In the genomic region with DNA sequence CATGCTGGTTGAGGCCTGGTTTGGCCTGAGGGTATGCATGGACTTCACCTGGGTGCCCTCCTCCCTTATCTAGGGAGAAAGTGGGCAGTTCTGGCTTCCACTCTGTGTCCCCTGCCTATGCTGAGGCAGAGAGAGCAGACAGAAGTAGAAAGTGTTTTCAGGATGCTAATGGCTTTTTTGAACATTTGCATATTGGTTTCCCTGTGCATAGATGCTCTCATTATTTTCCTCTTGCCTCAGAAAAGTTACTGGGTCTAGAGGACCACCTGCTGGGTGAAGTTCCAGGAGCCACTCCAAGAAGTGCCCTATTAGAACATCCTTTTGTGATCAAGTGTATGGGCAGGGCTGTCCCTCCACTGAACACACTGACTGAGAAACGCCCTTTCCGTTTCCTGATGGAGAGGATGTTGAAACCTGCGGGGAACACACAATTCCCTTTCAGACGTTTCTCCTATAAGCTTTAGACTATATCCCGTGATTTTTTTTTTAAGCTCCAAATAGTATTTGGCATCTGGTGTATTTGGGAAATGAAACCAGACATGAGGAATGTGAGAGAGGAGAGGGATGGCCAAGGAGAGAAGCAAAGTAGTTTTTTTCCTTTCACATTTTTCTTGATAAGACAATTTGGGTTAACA, we compare ENCODE assay signal across 9 cellular contexts.
DNase-seq lines count a peak whose midpoint lies in the region; ATAC-seq and TF ChIP-seq lines count a peak whose summit lies in the region.
"Had no signal": no experiment of that assay in that cellular context is flagged by ENCODE, and none has a peak within 500 bp of the region (broad histone marks: within the 10 kb centered on the region; RNA-seq: fewer than 3 reads in every experiment).

No MANE protein-coding gene starts in this region.

- peak overlapping the region; percentile 82 for H3K27ac Mint-ChIP-seq in HFFc6
- no peak overlapping the region for H3K27ac Mint-ChIP-seq in WTC11
- H3K27ac Mint-ChIP-seq: neural progenitor cell had no signal

- H3K4me3 Mint-ChIP-seq in HFFc6 (no peak overlapping the region), WTC11 (no peak overlapping the region)
- H3K4me3 Mint-ChIP-seq: neural progenitor cell had no signal

- H3K36me3 Mint-ChIP-seq in HFFc6 (ENCODE audit: low read depth) (no peaks in the 10 kb centered on the region), WTC11 (no peaks in the 10 kb centered on the region)

- H3K4me1 ChIP-seq in A673 (ENCODE audit: insufficient read depth, low read length, poor library complexity, severe bottlenecking): peaks cover 9% of the 10 kb centered on the region
- peaks cover 0 to 16% (median 7%) of the 10 kb centered on the region in 4 donors for H3K4me1 ChIP-seq in right lobe of liver

- no peak for TF ChIP-seq CTCF in A673 (conservative IDR thresholded peaks at IDR 0.05; ENCODE audit: low read depth, low read length)
- no peak for TF ChIP-seq CTCF in HFFc6 (IDR thresholded peaks at IDR 0.05)
- no peak for TF ChIP-seq CTCF in WTC11 (IDR thresholded peaks at IDR 0.05)
- no peak for TF ChIP-seq CTCF in right lobe of liver (IDR thresholded peaks at IDR 0.05)

- POLR2A ChIA-PET in A673 (lab: Charles Lee; ENCODE audit: low non-redundant PET) (interaction anchor here (0.6 kb wide), 1 partner anchor 125 kb away, joined by 8 read pairs; no protein-coding TSS in a partner anchor), WTC11 (lab: Charles Lee) (no interaction called here)

- intact Hi-C loops in A673 (cut with micrococcal nuclease; ENCODE audit: unreplicated experiment) (no loop called here), right lobe of liver (cut with DNase I) (no loop called here)

- ATAC-seq in WTC11: peak; percentile 30
- peak; percentile 51 to 69 (median 57) for ATAC-seq in right lobe of liver

- DNase-seq in A673 (ENCODE audit: low spot score) (peak; percentile 23), HFFc6 (no peak), WTC11 (ENCODE audit: low spot score) (no peak), right lobe of liver (no peak), 8988T (no peak), ACHN (no peak), AML-193 (lab: John Stamatoyannopoulos, UW) (no peak), KBM-7 (no peak)

- CTCF ChIA-PET in A673 (lab: Charles Lee): no interaction called here
- CTCF ChIA-PET in WTC11 (lab: Charles Lee): interaction anchor here (1.2 kb wide), 1 partner anchor 8 kb away, joined by 4 read pairs; no protein-coding TSS in a partner anchor

- H3K4me1 Mint-ChIP-seq in HFFc6 (ENCODE audit: low read depth) (peaks cover 42% of the 10 kb centered on the region), WTC11 (peaks cover 27% of the 10 kb centered on the region)

- H3K27me3 ChIP-seq in A673 (replicated peaks; ENCODE audit: insufficient read depth, low read depth, low read length, poor library complexity) (no peaks in the 10 kb centered on the region), right lobe of liver (no peaks in the 10 kb centered on the region)
- H3K27me3 ChIP-seq: neural progenitor cell had no signal

- H3K27me3 Mint-ChIP-seq in HFFc6 (ENCODE audit: insufficient read depth): no peaks in the 10 kb centered on the region
- H3K27me3 Mint-ChIP-seq in WTC11 (ENCODE audit: low read depth): no peaks in the 10 kb centered on the region

- H3K4me3 ChIP-seq in A673 (ENCODE audit: low read depth, low read length, poor library complexity, severe bottlenecking) (no peak overlapping the region), right lobe of liver (no peak overlapping the region)
- H3K4me3 ChIP-seq: neural progenitor cell had no signal

- H3K27ac ChIP-seq in A673 (ENCODE audit: low read depth, low read length, poor library complexity, severe bottlenecking) (no peak overlapping the region), right lobe of liver (peak overlapping the region; percentile 12 to 60 (median 25))
- H3K27ac ChIP-seq: neural progenitor cell had no signal

- H3K9me3 Mint-ChIP-seq in HFFc6 (no peaks in the 10 kb centered on the region), WTC11 (peaks cover 8% of the 10 kb centered on the region; the same call in 1 of the 2 replicates)
- H3K9me3 Mint-ChIP-seq: neural progenitor cell had no signal

- WGBS in right lobe of liver (ENCODE audit: insufficient coverage, low coverage, low lambda C conversion rate, missing lambda C conversion rate): 62% methylated on average over 5 of the region's 5 CpGs

- no peaks in the 10 kb centered on the region for H3K36me3 ChIP-seq in A673 (ENCODE audit: insufficient read depth, low read length, poor library complexity, severe bottlenecking)
- no peaks in the 10 kb centered on the region for H3K36me3 ChIP-seq in right lobe of liver
- H3K36me3 ChIP-seq: neural progenitor cell had no signal

- BruUV-seq in A673 (replicated peaks; lab: Mats Ljungman, UMichigan): no TSS peak

- H3K9me3 ChIP-seq in A673 (ENCODE audit: low read depth, low read length, poor library complexity, severe bottlenecking): no peaks in the 10 kb centered on the region
- no peaks in the 10 kb centered on the region for H3K9me3 ChIP-seq in right lobe of liver

- TF ChIP-seq POLR2A in right lobe of liver (IDR thresholded peaks at IDR 0.05): no peak

- in situ Hi-C loops in ACHN (cut with HindIII; ENCODE audit: low pct_ligation_motif_present, low pct_unique_long_range_greater_than_20kb, low sequenced_read_pairs): no loop called here
- in situ Hi-C loops in KBM-7 (cut with MboI; ENCODE audit: low pct_unique_long_range_greater_than_20kb, low sequenced_read_pairs): no loop called here

TF ChIP-seq in WTC11, 78 proteins besides CTCF, POLR2A, EP300 and RAD21:
- TF ChIP-seq RELA (CRISPR knock-in tag; IDR thresholded peaks at IDR 0.05; ENCODE audit: borderline replicate concordance) (no peak), NR1H2 (CRISPR knock-in tag; IDR thresholded peaks at IDR 0.05) (no peak), ZMAT4 (CRISPR knock-in tag; IDR thresholded peaks at IDR 0.05) (no peak), KAT7 (CRISPR knock-in tag; IDR thresholded peaks at IDR 0.05; ENCODE audit: borderline replicate concordance) (no peak), ZNF423 (CRISPR knock-in tag; IDR thresholded peaks at IDR 0.05) (no peak), MXD4 (CRISPR knock-in tag; IDR thresholded peaks at IDR 0.05; ENCODE audit: borderline replicate concordance) (no peak), NR3C1 (CRISPR knock-in tag; conservative IDR thresholded peaks at IDR 0.05; ENCODE audit: low read depth) (no peak), ZBTB43 (CRISPR knock-in tag; IDR thresholded peaks at IDR 0.05) (no peak), SP1 (CRISPR knock-in tag; conservative IDR thresholded peaks at IDR 0.05) (no peak), ZNF219 (CRISPR knock-in tag; IDR thresholded peaks at IDR 0.05; ENCODE audit: borderline replicate concordance) (no peak), TEAD4 (CRISPR knock-in tag; IDR thresholded peaks at IDR 0.05) (no peak), ZBTB21 (CRISPR knock-in tag; IDR thresholded peaks at IDR 0.05; ENCODE audit: borderline replicate concordance) (no peak)
- TF ChIP-seq, protein P1, sequence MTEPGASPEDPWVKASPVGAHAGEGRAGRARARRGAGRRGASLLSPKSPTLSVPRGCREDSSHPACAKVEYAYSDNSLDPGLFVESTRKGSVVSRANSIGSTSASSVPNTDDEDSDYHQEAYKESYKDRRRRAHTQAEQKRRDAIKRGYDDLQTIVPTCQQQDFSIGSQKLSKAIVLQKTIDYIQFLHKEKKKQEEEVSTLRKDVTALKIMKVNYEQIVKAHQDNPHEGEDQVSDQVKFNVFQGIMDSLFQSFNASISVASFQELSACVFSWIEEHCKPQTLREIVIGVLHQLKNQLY (CRISPR knock-in tag; IDR thresholded peaks at IDR 0.05): no peak
- TF ChIP-seq, protein P2, sequence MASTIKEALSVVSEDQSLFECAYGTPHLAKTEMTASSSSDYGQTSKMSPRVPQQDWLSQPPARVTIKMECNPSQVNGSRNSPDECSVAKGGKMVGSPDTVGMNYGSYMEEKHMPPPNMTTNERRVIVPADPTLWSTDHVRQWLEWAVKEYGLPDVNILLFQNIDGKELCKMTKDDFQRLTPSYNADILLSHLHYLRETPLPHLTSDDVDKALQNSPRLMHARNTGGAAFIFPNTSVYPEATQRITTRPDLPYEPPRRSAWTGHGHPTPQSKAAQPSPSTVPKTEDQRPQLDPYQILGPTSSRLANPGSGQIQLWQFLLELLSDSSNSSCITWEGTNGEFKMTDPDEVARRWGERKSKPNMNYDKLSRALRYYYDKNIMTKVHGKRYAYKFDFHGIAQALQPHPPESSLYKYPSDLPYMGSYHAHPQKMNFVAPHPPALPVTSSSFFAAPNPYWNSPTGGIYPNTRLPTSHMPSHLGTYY (CRISPR knock-in tag; IDR thresholded peaks at IDR 0.05): no peak
